In the genomic region with DNA sequence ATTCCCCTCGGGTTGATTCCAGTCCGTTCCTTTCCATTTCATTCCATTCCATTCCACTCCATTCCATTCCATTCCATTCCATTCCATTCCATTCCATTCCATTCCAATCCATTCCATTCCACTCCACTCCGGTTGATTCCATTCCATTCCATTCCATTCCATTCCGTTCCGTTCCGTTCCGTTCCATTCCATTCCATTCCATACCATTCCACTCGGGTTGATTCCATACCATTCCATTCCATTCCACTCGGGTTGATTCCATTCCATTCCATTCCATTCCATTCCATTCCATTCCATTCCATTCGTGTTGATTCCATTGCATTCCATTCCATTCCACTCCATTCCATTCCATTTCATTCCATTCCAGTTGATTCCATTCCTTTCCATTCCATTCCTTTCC, we compare ENCODE assay signal across 8 cellular contexts.
DNase-seq lines count a peak whose midpoint lies in the region; ATAC-seq and TF ChIP-seq lines count a peak whose summit lies in the region.
"Not testable (repeated sequence)": the region's sequence is repeated elsewhere in the genome, so short reads cannot be mapped to it uniquely, and the experiment has no call there.

No MANE protein-coding gene starts in this region.

- ATAC-seq in GM18517 (IDR thresholded peaks at IDR 0.05; ENCODE audit: unreplicated experiment) = peak; percentile 46
- ATAC-seq in GM21360 (IDR thresholded peaks at IDR 0.05; ENCODE audit: unreplicated experiment) = peak; percentile 32
- ATAC-seq in HG02678 (IDR thresholded peaks at IDR 0.05; ENCODE audit: unreplicated experiment) = peak; percentile 25
- ATAC-seq in HG03159 (IDR thresholded peaks at IDR 0.05; ENCODE audit: unreplicated experiment) = peak; percentile 34
- ATAC-seq in PC-3 = peak; percentile 49
- peak; percentile 56 for ATAC-seq in effector memory CD8-positive, alpha-beta T cell (replicated peaks)
- ATAC-seq in memory B cell (ENCODE audit: low read depth) = peak; percentile 46
- peak; percentile 68 for ATAC-seq in thoracic aorta (ENCODE audit: insufficient number of reproducible peaks, low FRiP score, low read depth)

- not testable (repeated sequence) for H3K4me3 Mint-ChIP-seq in effector memory CD8-positive, alpha-beta T cell; memory B cell

- not testable (repeated sequence) for H4K20me1 ChIP-seq in PC-3 (ENCODE audit: low read length)

- not testable (repeated sequence) for H3K27ac ChIP-seq in PC-3 (ENCODE audit: low read length); thoracic aorta

- H3K9ac ChIP-seq in PC-3 (ENCODE audit: low read length) = not testable (repeated sequence)

- H3K9me3 ChIP-seq in PC-3 (ENCODE audit: low read length) (peaks cover 25% of the 10 kb centered on the region), thoracic aorta (peaks cover 21% of the 10 kb centered on the region)

- H3K9me3 Mint-ChIP-seq in effector memory CD8-positive, alpha-beta T cell = peaks cover 52 to 74% of the 10 kb centered on the region in 2 donors
- peaks cover 63% of the 10 kb centered on the region for H3K9me3 Mint-ChIP-seq in memory B cell

- H3K79me2 ChIP-seq in PC-3 (ENCODE audit: low read length) = not testable (repeated sequence)

- DNase-seq in PC-3; effector memory CD8-positive, alpha-beta T cell; memory B cell (ENCODE audit: low spot score in 2 of 2); thoracic aorta (ENCODE audit: low spot score): not testable (repeated sequence)

- H3K36me3 Mint-ChIP-seq in effector memory CD8-positive, alpha-beta T cell (ENCODE audit: insufficient read depth) = not testable (repeated sequence)
- peaks cover 51% of the 10 kb centered on the region for H3K36me3 Mint-ChIP-seq in memory B cell

- not testable (repeated sequence) for H3K27me3 Mint-ChIP-seq in effector memory CD8-positive, alpha-beta T cell; memory B cell

- not testable (repeated sequence) for H3K4me3 ChIP-seq in PC-3 (ENCODE audit: low read length); thoracic aorta

- H3K4me2 ChIP-seq in PC-3 (ENCODE audit: low read length) = not testable (repeated sequence)

- not testable (repeated sequence) for H2AFZ ChIP-seq in PC-3 (ENCODE audit: low read length)

- not testable (repeated sequence) for H3K4me1 Mint-ChIP-seq in effector memory CD8-positive, alpha-beta T cell (ENCODE audit: low read depth in 2 of 2)
- H3K4me1 Mint-ChIP-seq in memory B cell = peaks cover 31% of the 10 kb centered on the region

- H3K27ac Mint-ChIP-seq in effector memory CD8-positive, alpha-beta T cell; memory B cell: not testable (repeated sequence)

- POLR2A ChIA-PET in PC-3 (lab: Charles Lee; ENCODE audit: unreplicated experiment) = not testable (repeated sequence)

- H3K4me1 ChIP-seq in PC-3 (ENCODE audit: insufficient read depth, low read length); thoracic aorta (ENCODE audit: control insufficient read depth in 1 of 2, low read depth in 2 of 2): not testable (repeated sequence)

- not testable (repeated sequence) for H3K27me3 ChIP-seq in PC-3 (ENCODE audit: low read length); thoracic aorta (replicated peaks; ENCODE audit: insufficient read depth)

- intact Hi-C loops in PC-3 (cut with micrococcal nuclease) = not testable (repeated sequence)

- H3K36me3 ChIP-seq in PC-3 (ENCODE audit: low read depth, low read length); thoracic aorta: not testable (repeated sequence)

- not testable (repeated sequence) for TF ChIP-seq CTCF in PC-3 (conservative IDR thresholded peaks at IDR 0.05; ENCODE audit: low read depth, low read length); thoracic aorta (IDR thresholded peaks at IDR 0.05)

- CTCF ChIA-PET in PC-3 (lab: Charles Lee) = not testable (repeated sequence)

- H3K9me2 ChIP-seq in PC-3 (replicated peaks; ENCODE audit: low read length) = not testable (repeated sequence)

- not testable (repeated sequence) for H3F3A ChIP-seq in PC-3 (ENCODE audit: low read length, unreplicated experiment)

- BruUV-seq in PC-3 (replicated peaks; lab: Mats Ljungman, UMichigan) = not testable (repeated sequence)
